ENCODE assay signal across 8 cellular contexts in the genomic region with DNA sequence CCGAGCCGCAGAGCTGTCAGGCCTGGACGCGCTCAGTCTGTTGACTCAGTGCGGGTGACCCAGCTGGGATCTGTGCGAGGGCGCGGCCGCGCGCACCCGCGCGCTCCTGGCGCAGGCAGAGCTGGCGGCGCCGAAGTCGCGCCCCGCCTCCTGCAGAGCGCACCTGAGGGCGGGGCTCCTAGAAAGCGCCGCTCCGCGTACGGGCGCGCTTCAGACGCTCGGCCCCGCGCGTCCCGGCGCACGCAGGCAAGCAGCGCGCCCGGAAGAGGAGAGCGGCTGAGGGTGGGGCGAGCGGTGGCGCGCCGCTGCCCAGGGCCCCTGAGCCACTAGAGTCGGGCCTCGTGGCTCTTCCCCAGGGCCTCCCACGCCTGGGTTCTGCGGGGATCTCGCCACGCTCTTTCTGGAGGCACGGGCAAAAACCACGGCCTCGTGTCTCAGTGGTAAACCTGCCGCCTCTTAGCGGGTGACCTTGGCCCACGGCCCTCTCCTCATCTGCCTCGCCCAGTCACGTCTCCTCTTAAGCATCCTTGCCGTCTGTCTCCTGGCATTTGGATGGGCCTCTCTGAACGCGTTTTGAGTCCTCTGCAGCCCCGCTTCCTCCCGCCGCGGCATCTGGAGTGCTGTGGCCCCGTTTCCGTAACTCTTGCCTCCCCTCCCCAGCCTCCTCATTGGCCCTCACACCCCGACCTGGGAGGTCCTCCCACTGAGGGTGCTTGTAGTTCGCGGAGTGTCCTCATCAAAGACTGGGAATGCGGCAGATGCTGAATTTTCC. TPM values are rescaled to one million over a fixed set of nuclear protein-coding genes. Genes with fewer than 3 reads are reported as not detected.
A peak's percentile ranks its signal among the peaks of the same experiment; 100 is the strongest.
DNase-seq lines count a peak whose midpoint lies in the region; ATAC-seq and TF ChIP-seq lines count a peak whose summit lies in the region.

A gene with protein sequence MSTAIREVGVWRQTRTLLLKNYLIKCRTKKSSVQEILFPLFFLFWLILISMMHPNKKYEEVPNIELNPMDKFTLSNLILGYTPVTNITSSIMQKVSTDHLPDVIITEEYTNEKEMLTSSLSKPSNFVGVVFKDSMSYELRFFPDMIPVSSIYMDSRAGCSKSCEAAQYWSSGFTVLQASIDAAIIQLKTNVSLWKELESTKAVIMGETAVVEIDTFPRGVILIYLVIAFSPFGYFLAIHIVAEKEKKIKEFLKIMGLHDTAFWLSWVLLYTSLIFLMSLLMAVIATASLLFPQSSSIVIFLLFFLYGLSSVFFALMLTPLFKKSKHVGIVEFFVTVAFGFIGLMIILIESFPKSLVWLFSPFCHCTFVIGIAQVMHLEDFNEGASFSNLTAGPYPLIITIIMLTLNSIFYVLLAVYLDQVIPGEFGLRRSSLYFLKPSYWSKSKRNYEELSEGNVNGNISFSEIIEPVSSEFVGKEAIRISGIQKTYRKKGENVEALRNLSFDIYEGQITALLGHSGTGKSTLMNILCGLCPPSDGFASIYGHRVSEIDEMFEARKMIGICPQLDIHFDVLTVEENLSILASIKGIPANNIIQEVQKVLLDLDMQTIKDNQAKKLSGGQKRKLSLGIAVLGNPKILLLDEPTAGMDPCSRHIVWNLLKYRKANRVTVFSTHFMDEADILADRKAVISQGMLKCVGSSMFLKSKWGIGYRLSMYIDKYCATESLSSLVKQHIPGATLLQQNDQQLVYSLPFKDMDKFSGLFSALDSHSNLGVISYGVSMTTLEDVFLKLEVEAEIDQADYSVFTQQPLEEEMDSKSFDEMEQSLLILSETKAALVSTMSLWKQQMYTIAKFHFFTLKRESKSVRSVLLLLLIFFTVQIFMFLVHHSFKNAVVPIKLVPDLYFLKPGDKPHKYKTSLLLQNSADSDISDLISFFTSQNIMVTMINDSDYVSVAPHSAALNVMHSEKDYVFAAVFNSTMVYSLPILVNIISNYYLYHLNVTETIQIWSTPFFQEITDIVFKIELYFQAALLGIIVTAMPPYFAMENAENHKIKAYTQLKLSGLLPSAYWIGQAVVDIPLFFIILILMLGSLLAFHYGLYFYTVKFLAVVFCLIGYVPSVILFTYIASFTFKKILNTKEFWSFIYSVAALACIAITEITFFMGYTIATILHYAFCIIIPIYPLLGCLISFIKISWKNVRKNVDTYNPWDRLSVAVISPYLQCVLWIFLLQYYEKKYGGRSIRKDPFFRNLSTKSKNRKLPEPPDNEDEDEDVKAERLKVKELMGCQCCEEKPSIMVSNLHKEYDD (N-terminal part only) (minus strand): TSS at position 74 of the 772 bp plus-strand sequence. CDS start 12,718 bp downstream, outside the sequence.

- peak within 1 kb of the TSS; percentile 87 for H3K4me3 ChIP-seq in GM12875 (ENCODE audit: low read depth, low read length)
- peak within 1 kb of the TSS; percentile 56 to 90 (median 80) for H3K4me3 ChIP-seq in upper lobe of left lung

- 1 to 13% methylated on average over 13 to 44 of the region's 74 CpGs for WGBS in upper lobe of left lung, 2 donors

- no peaks in the 10 kb centered on the region for H3K9me3 Mint-ChIP-seq in T-cell

- no peaks in the 10 kb centered on the region for H3K9me3 ChIP-seq in upper lobe of left lung

- TF ChIP-seq POLR2A in upper lobe of left lung (IDR thresholded peaks at IDR 0.05): peak in 3 of 4 donors; percentile 23 to 91 (median 54)

- H3K27me3 ChIP-seq in upper lobe of left lung: no peaks in the 10 kb centered on the region

- ATAC-seq in HG02759 (IDR thresholded peaks at IDR 0.05; ENCODE audit: unreplicated experiment) (peak; percentile 96), T-cell (replicated peaks in 1 of 4) (peak; percentile 93 to 97 (median 94)), left cardiac atrium (peak; percentile 98), upper lobe of left lung (ENCODE audit: low FRiP score in 2 of 2) (peak; percentile 96 to 99)

- peak; percentile 94 to 97 (median 95) for DNase-seq in NCI-H1417 (lab: John Stamatoyannopoulos, UW)
- peak; percentile 73 to 92 (median 85) for DNase-seq in T-cell
- peak; percentile 71 for DNase-seq in amniotic stem cell (lab: John Stamatoyannopoulos, UW)
- peak; percentile 83 for DNase-seq in left cardiac atrium
- peak; percentile 93 for DNase-seq in posterior vena cava (ENCODE audit: low spot score)
- peak; percentile 94 to 97 for DNase-seq in upper lobe of left lung

- H3K27ac Mint-ChIP-seq in T-cell: peak within 1 kb of the TSS; percentile 98 to 99

- TF ChIP-seq EP300 in upper lobe of left lung (IDR thresholded peaks at IDR 0.05): no peak

- POLR2A ChIA-PET in T-cell (lab: Charles Lee): interaction anchor here in 1 of 2 donors (0.6 kb wide), 1 partner anchor 15 kb away, joined by 3 read pairs; no protein-coding TSS in a partner anchor

- CTCF ChIA-PET in T-cell (lab: Charles Lee): interaction anchor here in 1 of 2 donors (1.0 to 1.7 kb wide), 3 partner anchors 8 to 195 kb away, joined by 4 to 7 read pairs (median 6); a partner anchor contains a TSS

- peak within 1 kb of the TSS; percentile 83 to 91 (median 90) for H3K27ac ChIP-seq in upper lobe of left lung

- H3K36me3 Mint-ChIP-seq in T-cell: peaks cover 3% of the 10 kb centered on the region

- H3K4me1 ChIP-seq in upper lobe of left lung: peaks cover 11 to 19% (median 13%) of the 10 kb centered on the region in 4 donors

- H3K4me3 Mint-ChIP-seq in T-cell: peak within 1 kb of the TSS; percentile 92 to 95 (median 94)

- intact Hi-C loops in left cardiac atrium (cut with DNase I): loop anchor here in 1 of 2 donors (5.0 kb wide), 1 partner anchor 195 kb away; no protein-coding TSS in a partner anchor
- intact Hi-C loops in posterior vena cava (cut with DNase I): no loop called here

- peaks cover 30 to 38% (median 30%) of the 10 kb centered on the region in 3 donors for H3K4me1 Mint-ChIP-seq in T-cell

- H3K27me3 Mint-ChIP-seq in T-cell: peaks cover 7 to 8% of the 10 kb centered on the region in 2 donors

- no peaks in the 10 kb centered on the region for H3K36me3 ChIP-seq in upper lobe of left lung

- TF ChIP-seq CTCF in GM12875 (IDR thresholded peaks at IDR 0.05; ENCODE audit: borderline replicate concordance, insufficient read depth, low read depth, low read length) (no peak), upper lobe of left lung (IDR thresholded peaks at IDR 0.05) (peak in 1 of 6 experiments; percentile 4)

RNA-seq across cellular contexts. Expression of the gene that starts here (rescaled TPM):
- total RNA-seq in T-cell (10 to 100 TPM; 31.9 to 45.2 (median 42.7) TPM), left cardiac atrium (10 to 100 TPM; 17.8 to 20.7 TPM), posterior vena cava (10 to 100 TPM; 14.7 to 16.7 TPM), upper lobe of left lung (10 to 100 TPM; 10.5 to 62.4 (median 23.1) TPM)

Comparison
In these comparisons a context has a peak if more than half of its experiments do, and no peak if none do; other contexts are left out.
1. Peak in every context shown above with its lines: DNase-seq, ATAC-seq, H3K4me3 ChIP-seq and H3K27ac ChIP-seq.